In genomic region chr17:78735832-78736525, GRCh38 we compare ENCODE assay signal across 8 cellular contexts. TPM values are rescaled to one million over a fixed set of nuclear protein-coding genes. Genes with fewer than 3 reads are reported as not detected.
A peak's percentile ranks its signal among the peaks of the same experiment; 100 is the strongest.
DNase-seq lines count a peak whose midpoint lies in the region; ATAC-seq and TF ChIP-seq lines count a peak whose summit lies in the region.

No MANE protein-coding gene starts in this region.

- DNase-seq in GM06990 (ENCODE audit: extremely low read depth, insufficient read length) (no peak), amniotic epithelial cell (ENCODE audit: low read depth) (peak; percentile 72), mesenteric fat pad (ENCODE audit: low spot score) (no peak), dedifferentiated amniotic fluid mesenchymal stem cell (ENCODE audit: extremely low spot score) (no peak)
- no peak for DNase-seq in Jurkat, Clone E6-1 (ENCODE audit: low read depth, low spot score)
- DNase-seq in stimulated activated CD4-positive, alpha-beta T cell treated with anti-CD3 and anti-CD28 coated beads, Interleukin-4, amount 100 ng/mL, for 24 hours = no peak

- H3K36me3 ChIP-seq in GM06990 (ENCODE audit: control insufficient read depth, insufficient read depth, low read length) (no peaks in the 10 kb centered on the region), mesodermal cell (ENCODE audit: control insufficient read depth, insufficient read depth, low read length) (no peaks in the 10 kb centered on the region)

- H3K4me3 ChIP-seq in GM06990 (replicated peaks; ENCODE audit: low read depth, low read length) (peak overlapping the region; percentile 87), mesodermal cell (ENCODE audit: extremely low read depth, insufficient read depth, low read length, poor library complexity, severe bottlenecking) (no peak overlapping the region)
- peak overlapping the region; percentile 64 for H3K4me3 ChIP-seq in Jurkat, Clone E6-1 (ENCODE audit: low read length)

- H3K4me1 ChIP-seq in mesodermal cell (ENCODE audit: control insufficient read depth, insufficient read depth, low read length, poor library complexity, severe bottlenecking) = peaks cover 44% of the 10 kb centered on the region

- 89 to 94% methylated on average over 1 to 3 of the region's 6 CpGs for WGBS in mesodermal cell (ENCODE audit: insufficient coverage in 2 of 2), 2 experiments

- H3K9me3 ChIP-seq in mesodermal cell (ENCODE audit: control insufficient read depth, low read length) = peaks cover 4% of the 10 kb centered on the region

- peak overlapping the region; percentile 41 for H3K27ac ChIP-seq in mesodermal cell (ENCODE audit: low read depth, low read length, severe bottlenecking)

- no peaks in the 10 kb centered on the region for H3K27me3 ChIP-seq in GM06990 (replicated peaks; ENCODE audit: control insufficient read depth, insufficient read depth, low read length)

- TF ChIP-seq CTCF in GM06990 (IDR thresholded peaks at IDR 0.05; ENCODE audit: insufficient read depth, low read length, poor library complexity, severe bottlenecking) = no peak

- ATAC-seq in GM18520 (IDR thresholded peaks at IDR 0.05; ENCODE audit: unreplicated experiment) = no peak

RNA-seq across cellular contexts. Expression of gene CYTH1, which starts 46.1 kb away (rescaled TPM):
- polyA plus RNA-seq in Jurkat, Clone E6-1 (2012; ENCODE audit: insufficient read depth, insufficient read length) = 99.1 TPM
- polyA plus RNA-seq in mesodermal cell (2013, experiment 1 of 2) = 17.1 TPM
- polyA plus RNA-seq in mesodermal cell (2013, experiment 2 of 2) = 15.4 TPM
- 54.9 TPM for total RNA-seq in mesenteric fat pad
